ENCODE assay signal across 8 cellular contexts in the genomic region with DNA sequence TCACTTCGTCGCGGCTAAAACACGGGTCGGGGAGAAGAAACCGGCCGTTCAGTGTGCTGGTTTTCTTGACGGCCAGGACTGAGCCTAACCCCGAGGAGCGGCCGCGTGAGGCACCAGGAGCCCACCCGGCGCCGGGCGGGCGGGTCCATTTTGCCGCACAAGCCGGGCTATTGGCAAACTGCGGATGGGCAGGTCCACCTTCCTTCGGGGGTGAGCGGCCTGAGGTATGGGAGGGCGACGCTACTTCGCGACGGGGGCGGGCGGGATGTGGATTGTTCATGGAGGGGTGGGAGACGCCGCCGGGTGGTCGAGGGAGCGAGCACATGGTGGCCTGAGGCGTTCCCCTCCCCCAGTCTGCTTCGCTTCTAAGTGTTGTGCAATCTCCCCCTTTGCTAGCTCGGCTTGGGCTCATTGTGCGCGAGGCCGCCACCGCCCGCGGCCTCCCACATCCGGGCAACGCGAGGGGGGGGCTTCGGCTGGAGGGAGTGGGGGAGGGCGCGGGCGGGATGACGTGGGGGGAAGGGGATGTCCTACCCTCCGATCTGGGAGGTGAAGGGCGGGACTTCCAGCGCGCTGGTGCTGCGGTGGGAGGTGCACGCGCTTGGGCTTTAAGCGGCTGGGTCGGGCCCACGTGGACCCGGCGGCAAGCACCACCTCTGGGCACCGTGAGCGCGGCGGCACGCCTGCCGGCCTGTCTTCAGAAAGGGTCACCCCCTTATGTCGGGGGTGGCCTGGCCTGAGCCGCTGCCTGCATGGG. TPM values are rescaled to one million over a fixed set of nuclear protein-coding genes. Genes with fewer than 3 reads are reported as not detected.
DNase-seq lines count a peak whose midpoint lies in the region; ATAC-seq and TF ChIP-seq lines count a peak whose summit lies in the region.

No MANE protein-coding gene starts in this region.

- H3K36me3 Mint-ChIP-seq in T-cell, result peaks cover 65% of the 10 kb centered on the region

- peak; percentile 5 for TF ChIP-seq POLR2A in transverse colon (IDR thresholded peaks at IDR 0.05)

- H3K27me3 ChIP-seq in transverse colon, result no peaks in the 10 kb centered on the region

- intact Hi-C loops in left cardiac atrium (cut with DNase I), result no loop called here
- intact Hi-C loops in posterior vena cava (cut with DNase I), result loop anchor here in 1 of 2 donors (10.0 kb wide), 1 partner anchor 1371 kb away; no protein-coding TSS in a partner anchor
- intact Hi-C loops in transverse colon (cut with DNase I; ENCODE audit: low total_unique reads), result no loop called here

- CTCF ChIA-PET in T-cell (lab: Charles Lee), result interaction anchor here (0.5 to 1.5 kb wide), 6 partner anchors 12 to 922 kb away, joined by 3 to 4 read pairs (median 4); a partner anchor contains a TSS

- peak overlapping the region; percentile 86 for H3K27ac ChIP-seq in adipose tissue (ENCODE audit: low read depth, low read length)
- peak overlapping the region; percentile 96 to 100 (median 99) for H3K27ac ChIP-seq in transverse colon

- 0% methylated on average over 59 to 71 of the region's 71 CpGs for WGBS in adipose tissue, 3 donors
- WGBS in transverse colon (ENCODE audit: low coverage in 1 of 2), 2 donors, result 0% methylated on average over 52 of the region's 71 CpGs; no CpG with 5 or more reads in 1 of the 2 donors

- POLR2A ChIA-PET in T-cell (lab: Charles Lee), result interaction anchor here (0.5 to 2.9 kb wide), 5 partner anchors 10 to 171 kb away, joined by 3 to 10 read pairs (median 4); a partner anchor contains a TSS

- no peaks in the 10 kb centered on the region for H3K27me3 Mint-ChIP-seq in T-cell

- peaks cover 0 to 59% (median 23%) of the 10 kb centered on the region in 4 donors for H3K36me3 ChIP-seq in transverse colon

- no peaks in the 10 kb centered on the region for H3K9me3 Mint-ChIP-seq in T-cell

- DNase-seq in NCI-H524 (lab: John Stamatoyannopoulos, UW) (peak; percentile 27 to 48), NCI-H524 treated with DMSO at 0.1 percent for 48 hours (lab: John Stamatoyannopoulos, UW) (no peak), NAMALWA (ENCODE audit: low spot score) (peak; percentile 78), T-cell (peak; percentile 83 to 93 (median 91)), left cardiac atrium (peak; percentile 91), posterior vena cava (ENCODE audit: low spot score) (peak; percentile 97), transverse colon (peak; percentile 91)

- TF ChIP-seq EP300 in transverse colon (IDR thresholded peaks at IDR 0.05; ENCODE audit: low read depth), result no peak

- peak; percentile 44 to 54 (median 52) for ATAC-seq in T-cell (replicated peaks in 1 of 4)
- ATAC-seq in left cardiac atrium, result peak; percentile 77 to 81

- H3K27ac Mint-ChIP-seq in T-cell, result peak overlapping the region; percentile 96 to 99

- in situ Hi-C loops in transverse colon (cut with MboI; ENCODE audit: low pct_ligation_motif_present in 1 of 4, low pct_unique_long_range_greater_than_20kb in 1 of 4, low sequenced_read_pairs in 3 of 4), result no loop called here

- peaks cover 11 to 47% (median 25%) of the 10 kb centered on the region in 4 donors for H3K4me1 ChIP-seq in transverse colon

- H3K9me3 ChIP-seq in transverse colon, result no peaks in the 10 kb centered on the region

- peaks cover 55 to 58% (median 57%) of the 10 kb centered on the region in 3 donors for H3K4me1 Mint-ChIP-seq in T-cell

- H3K4me3 Mint-ChIP-seq in T-cell, result peak overlapping the region; percentile 95 to 98 (median 96)

- peak overlapping the region; percentile 89 to 100 (median 94) for H3K4me3 ChIP-seq in transverse colon

- no peak for TF ChIP-seq CTCF in transverse colon (IDR thresholded peaks at IDR 0.05)

RNA-seq across cellular contexts. Expression of a gene that starts 5.9 kb away (rescaled TPM):
- total RNA-seq in T-cell (1 to 10 TPM in 3 of 5 donors, not detected in 2; 4.4 to 7.0 (median 5.5) TPM), left cardiac atrium (10 to 100 TPM; 55.5 to 87.3 TPM), posterior vena cava (100 to 1,000 TPM; 111 to 158 TPM), transverse colon (100 to 1,000 TPM in 1 of 4 donors, 10 to 100 TPM in 2, 1 to 10 TPM in 1; 3.8 to 102 (median 35.1) TPM)
- polyA plus RNA-seq in adipose tissue, result 100 to 1,000 TPM in 1 of 3 donors, 10 to 100 TPM in 2; 19.4 to 111 (median 99.0) TPM

RNA-seq across cellular contexts. Expression of a gene that starts 10.2 kb away (rescaled TPM):
- total RNA-seq in T-cell, result 10 to 100 TPM; 27.0 to 31.4 (median 28.6) TPM
- polyA plus RNA-seq in adipose tissue, result 10 to 100 TPM; 31.7 to 72.2 (median 50.2) TPM
- 10 to 100 TPM; 30.5 to 35.0 TPM for total RNA-seq in left cardiac atrium
- 10 to 100 TPM; 24.7 to 31.2 TPM for total RNA-seq in posterior vena cava
- 100 to 1,000 TPM in 3 of 4 donors, 10 to 100 TPM in 1; 97.9 to 312 (median 157) TPM for total RNA-seq in transverse colon

RNA-seq across cellular contexts. Expression of a gene that starts 11.8 kb away (rescaled TPM):
- total RNA-seq in T-cell, result 10 to 100 TPM; 38.7 to 43.3 (median 42.6) TPM
- 10 to 100 TPM; 25.1 to 52.1 (median 43.0) TPM for polyA plus RNA-seq in adipose tissue
- total RNA-seq in left cardiac atrium, result 10 to 100 TPM; 27.2 to 30.5 TPM
- 10 to 100 TPM; 36.2 to 48.2 TPM for total RNA-seq in posterior vena cava
- 100 to 1,000 TPM in 1 of 4 donors, 10 to 100 TPM in 3; 37.0 to 159 (median 45.2) TPM for total RNA-seq in transverse colon

RNA-seq across cellular contexts. Expression of a gene that starts 15.0 kb away (rescaled TPM):
- 1 to 10 TPM; 1.3 to 5.6 (median 4.6) TPM for total RNA-seq in T-cell
- polyA plus RNA-seq in adipose tissue, result 10 to 100 TPM; 19.3 to 42.6 (median 26.5) TPM
- 10 to 100 TPM; 15.0 to 25.5 TPM for total RNA-seq in left cardiac atrium
- total RNA-seq in posterior vena cava, result 10 to 100 TPM; 15.5 to 33.3 TPM
- 10 to 100 TPM; 19.7 to 94.3 (median 59.8) TPM for total RNA-seq in transverse colon

RNA-seq across cellular contexts. Expression of a gene that starts 16.4 kb away (rescaled TPM):
- total RNA-seq in T-cell, result 1 to 10 TPM in 2 of 5 donors, under 1 TPM in 1, not detected in 2; 0.70 to 1.2 (median 1.1) TPM
- polyA plus RNA-seq in adipose tissue, result 1 to 10 TPM in 1 of 3 donors, under 1 TPM in 2; 0.21 to 2.7 (median 0.46) TPM
- 1 to 10 TPM; 3.0 to 4.7 TPM for total RNA-seq in left cardiac atrium
- 1 to 10 TPM; 2.1 to 2.5 TPM for total RNA-seq in posterior vena cava
- total RNA-seq in transverse colon, result 1 to 10 TPM in 2 of 4 donors, not detected in 2; 2.3 to 4.3 TPM
